ENCODE assay signal across 1 cellular context in the genomic region with DNA sequence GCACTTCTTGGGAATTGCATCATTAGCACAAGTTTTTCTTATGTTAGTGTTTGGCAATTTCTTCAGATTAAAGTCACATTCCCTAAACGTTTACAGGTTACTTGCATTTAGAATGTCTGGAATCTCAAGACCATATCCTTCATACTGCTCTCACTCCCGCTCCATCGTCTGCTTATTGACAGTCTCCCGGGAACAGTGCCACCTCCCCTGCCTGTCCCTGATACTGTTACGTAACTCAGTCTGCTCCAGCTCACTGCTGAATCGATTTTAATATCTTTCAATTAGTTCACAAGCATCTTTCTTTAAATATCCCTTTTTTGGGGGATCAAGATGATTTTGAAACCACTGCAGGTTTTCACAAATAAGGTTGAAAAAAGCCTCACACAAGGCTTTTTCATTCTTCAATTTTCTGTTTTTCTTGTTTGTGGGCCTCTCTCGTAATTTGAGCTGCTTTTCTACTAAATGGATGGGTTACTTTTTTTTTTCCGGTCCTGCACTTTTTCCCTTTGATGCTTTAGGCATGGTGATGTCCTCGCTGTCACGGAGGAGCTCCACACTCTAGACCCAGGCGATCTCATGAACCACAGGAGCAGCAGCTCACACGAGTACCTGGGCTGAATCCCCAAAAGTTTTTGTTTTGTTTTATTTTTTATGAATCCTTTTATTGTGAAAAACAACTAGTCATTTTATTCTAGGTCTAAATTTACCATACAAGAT.
TF ChIP-seq lines count a peak whose summit lies in the region.

No MANE protein-coding gene starts in this region.

TF ChIP-seq in GM23338, 12 proteins besides CTCF, POLR2A, EP300 and RAD21 (continued from another document):
- TF ChIP-seq, protein P1, sequence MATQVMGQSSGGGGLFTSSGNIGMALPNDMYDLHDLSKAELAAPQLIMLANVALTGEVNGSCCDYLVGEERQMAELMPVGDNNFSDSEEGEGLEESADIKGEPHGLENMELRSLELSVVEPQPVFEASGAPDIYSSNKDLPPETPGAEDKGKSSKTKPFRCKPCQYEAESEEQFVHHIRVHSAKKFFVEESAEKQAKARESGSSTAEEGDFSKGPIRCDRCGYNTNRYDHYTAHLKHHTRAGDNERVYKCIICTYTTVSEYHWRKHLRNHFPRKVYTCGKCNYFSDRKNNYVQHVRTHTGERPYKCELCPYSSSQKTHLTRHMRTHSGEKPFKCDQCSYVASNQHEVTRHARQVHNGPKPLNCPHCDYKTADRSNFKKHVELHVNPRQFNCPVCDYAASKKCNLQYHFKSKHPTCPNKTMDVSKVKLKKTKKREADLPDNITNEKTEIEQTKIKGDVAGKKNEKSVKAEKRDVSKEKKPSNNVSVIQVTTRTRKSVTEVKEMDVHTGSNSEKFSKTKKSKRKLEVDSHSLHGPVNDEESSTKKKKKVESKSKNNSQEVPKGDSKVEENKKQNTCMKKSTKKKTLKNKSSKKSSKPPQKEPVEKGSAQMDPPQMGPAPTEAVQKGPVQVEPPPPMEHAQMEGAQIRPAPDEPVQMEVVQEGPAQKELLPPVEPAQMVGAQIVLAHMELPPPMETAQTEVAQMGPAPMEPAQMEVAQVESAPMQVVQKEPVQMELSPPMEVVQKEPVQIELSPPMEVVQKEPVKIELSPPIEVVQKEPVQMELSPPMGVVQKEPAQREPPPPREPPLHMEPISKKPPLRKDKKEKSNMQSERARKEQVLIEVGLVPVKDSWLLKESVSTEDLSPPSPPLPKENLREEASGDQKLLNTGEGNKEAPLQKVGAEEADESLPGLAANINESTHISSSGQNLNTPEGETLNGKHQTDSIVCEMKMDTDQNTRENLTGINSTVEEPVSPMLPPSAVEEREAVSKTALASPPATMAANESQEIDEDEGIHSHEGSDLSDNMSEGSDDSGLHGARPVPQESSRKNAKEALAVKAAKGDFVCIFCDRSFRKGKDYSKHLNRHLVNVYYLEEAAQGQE (IDR thresholded peaks at IDR 0.05; ENCODE audit: unreplicated experiment), result no peak
- no peak for TF ChIP-seq POLR2AphosphoS5 (IDR thresholded peaks at IDR 0.05; ENCODE audit: low read depth)
- no peak for TF ChIP-seq EZH2phosphoT487 (IDR thresholded peaks at IDR 0.05; ENCODE audit: unreplicated experiment)
- no peak for TF ChIP-seq ZNF114 (CRISPR knock-in tag; IDR thresholded peaks at IDR 0.05)
